8 cellular contexts compared by ENCODE assay signal in the genomic region with DNA sequence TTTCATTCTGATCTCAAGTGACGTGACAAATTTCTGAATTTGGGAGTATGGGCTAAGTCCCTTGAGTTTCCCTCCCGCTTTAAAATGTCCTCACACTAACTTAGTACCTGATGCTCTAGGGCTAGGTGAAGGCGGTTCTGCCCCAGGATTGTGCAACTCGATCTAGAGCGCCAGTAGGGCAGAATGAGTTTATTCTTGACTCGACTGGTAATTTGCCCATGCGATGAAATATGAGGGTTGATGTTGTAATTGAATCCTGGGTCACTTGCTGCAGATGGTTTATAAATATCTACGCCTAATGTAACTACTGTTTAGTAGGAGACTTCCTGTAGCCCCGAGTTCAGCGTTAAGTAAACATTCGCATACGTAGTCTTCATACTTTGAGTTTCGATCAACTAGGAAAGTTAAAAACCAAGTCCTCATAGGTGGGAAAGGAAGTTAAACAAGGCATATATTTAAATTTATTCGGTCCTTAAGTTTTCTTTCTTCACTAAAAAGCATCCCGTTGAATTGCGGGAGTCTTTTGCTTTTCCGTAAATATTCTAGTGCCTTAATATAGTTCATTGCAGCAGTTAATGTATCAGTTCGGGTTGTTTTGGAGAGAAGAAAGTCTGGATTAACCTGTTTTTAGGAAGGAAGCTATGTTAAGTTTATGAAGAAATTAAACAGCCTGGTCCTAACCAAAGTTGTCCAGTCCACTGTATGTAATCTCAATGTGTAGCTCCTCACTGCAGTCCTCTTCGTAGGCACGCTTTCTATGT. TPM values are rescaled to one million over a fixed set of nuclear protein-coding genes. Genes with fewer than 3 reads are reported as not detected.
DNase-seq lines count a peak whose midpoint lies in the region; ATAC-seq, FAIRE-seq and TF ChIP-seq lines count a peak whose summit lies in the region.

No MANE protein-coding gene starts in this region.

- no peaks in the 10 kb centered on the region for H3K27me3 ChIP-seq in bronchial epithelial cell (ENCODE audit: control insufficient read depth, insufficient read depth, low read length)
- no peaks in the 10 kb centered on the region for H3K27me3 ChIP-seq in thyroid gland

- no peak for TF ChIP-seq POLR2A in lower leg skin (IDR thresholded peaks at IDR 0.05)
- TF ChIP-seq POLR2A in thyroid gland (IDR thresholded peaks at IDR 0.05): no peak

- intact Hi-C loops in lower leg skin (cut with DNase I; ENCODE audit: low total_unique reads): no loop called here
- intact Hi-C loops in thyroid gland (cut with DNase I): loop anchor here (5.0 kb wide), 2 partner anchors 37 to 103 kb away; a partner anchor contains a TSS

- FAIRE-seq in bronchial epithelial cell (lab: Jason Lieb, UNC): no peak

- H3K4me3 ChIP-seq in GM08714 (ENCODE audit: low read length) (peak overlapping the region; percentile 99), bronchial epithelial cell (ENCODE audit: low read depth, low read length) (peak overlapping the region; percentile 97), lower leg skin (ENCODE audit: low read depth, poor library complexity, severe bottlenecking) (peak overlapping the region; percentile 64), thyroid gland (replicated peaks in 1 of 3) (peak overlapping the region; percentile 63 to 96 (median 86))

- 3 to 4% methylated on average over 20 of the region's 20 CpGs for WGBS in lower leg skin, 2 donors
- 5 to 8% methylated on average over 20 of the region's 20 CpGs for WGBS in thyroid gland, 2 donors

- peak overlapping the region; percentile 94 to 98 (median 96) for H3K27ac ChIP-seq in thyroid gland

- H3K9me3 ChIP-seq in thyroid gland: no peaks in the 10 kb centered on the region

- no peak for ATAC-seq in GM19455 (IDR thresholded peaks at IDR 0.05; ENCODE audit: unreplicated experiment)
- ATAC-seq in HG03175 (IDR thresholded peaks at IDR 0.05; ENCODE audit: unreplicated experiment): no peak

- no peaks in the 10 kb centered on the region for H3K36me3 ChIP-seq in bronchial epithelial cell (ENCODE audit: control insufficient read depth, insufficient read depth, low read length)
- no peaks in the 10 kb centered on the region for H3K36me3 ChIP-seq in thyroid gland

- peaks cover 11 to 27% of the 10 kb centered on the region in 2 donors for H3K4me1 ChIP-seq in thyroid gland

- TF ChIP-seq CTCF in bronchial epithelial cell (IDR thresholded peaks at IDR 0.05; ENCODE audit: insufficient read depth, low read length, severe bottlenecking) (no peak), lower leg skin (IDR thresholded peaks at IDR 0.05) (no peak), thyroid gland (IDR thresholded peaks at IDR 0.05) (no peak)

- DNase-seq in A172 (ENCODE audit: low spot score) (peak; percentile 14), OCI-M1 (lab: John Stamatoyannopoulos, UW) (peak; percentile 71), bronchial epithelial cell (ENCODE audit: low read depth) (peak; percentile 83), lower leg skin (ENCODE audit: low spot score in 2 of 2) (peak; percentile 76 to 91), thyroid gland (peak; percentile 51 to 53)

RNA-seq across cellular contexts. Expression of a gene that starts 1.6 kb away (rescaled TPM):
- total RNA-seq in A172 (2014; rRNA removed; shearing (Covaris generic)): 29.7 and 30.3 TPM in 2 replicates
- total RNA-seq in bronchial epithelial cell: 21.1 and 26.5 TPM in 2 replicates
- total RNA-seq in lower leg skin: 10 to 100 TPM; 41.0 to 49.9 (median 44.2) TPM
- total RNA-seq in thyroid gland: 10 to 100 TPM; 37.2 to 52.1 (median 47.2) TPM

RNA-seq across cellular contexts. Expression of a gene that starts 35.3 kb away (rescaled TPM):
- 21.6 and 31.6 TPM in 2 replicates for total RNA-seq in A172 (2014; rRNA removed; shearing (Covaris generic))
- total RNA-seq in bronchial epithelial cell: 12.8 and 13.7 TPM in 2 replicates
- total RNA-seq in lower leg skin: 10 to 100 TPM; 19.3 to 28.6 (median 23.6) TPM
- total RNA-seq in thyroid gland: 10 to 100 TPM; 21.3 to 57.1 (median 41.2) TPM

Comparison
In these comparisons a context has a peak if more than half of its experiments do, and no peak if none do; other contexts are left out.
1. DNase-seq: peak in every context shown above with its lines; median percentile 84 in lower leg skin; 83 in bronchial epithelial cell; 71 in OCI-M1; 52 in thyroid gland; 14 in A172.